8 cellular contexts compared by ENCODE assay signal in the genomic region with DNA sequence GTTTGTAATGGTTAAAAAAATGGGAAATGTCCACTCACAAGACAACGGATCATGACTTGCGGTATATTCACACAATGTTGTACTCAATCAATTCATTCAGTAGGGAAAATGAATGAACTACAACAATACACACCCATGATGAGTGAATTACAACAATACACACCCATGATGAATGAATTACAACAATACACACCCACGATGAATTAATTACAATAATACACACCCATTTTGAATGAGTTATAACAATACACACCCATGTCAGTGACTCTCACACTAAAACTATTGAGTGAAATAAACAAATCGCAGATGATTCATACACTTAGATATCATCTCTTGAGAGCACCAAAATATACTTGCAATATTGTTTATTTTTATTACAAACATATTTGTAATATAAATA.
"Had no signal": no experiment of that assay in that cellular context is flagged by ENCODE, and none has a peak within 500 bp of the region (broad histone marks: within the 10 kb centered on the region; RNA-seq: fewer than 3 reads in every experiment).

No MANE protein-coding gene starts in this region.

- H3K4me3 Mint-ChIP-seq: IgD-negative memory B cell had no signal

- H3K9ac ChIP-seq: GM23248 had no signal

- DNase-seq: GM23248, GOT3, H7, KBM-7 had no signal

- ATAC-seq: HepG2 had no signal

- H3K4me1 ChIP-seq: HAP-1 had no signal

- H3K27ac ChIP-seq: GM23248, HL-60 had no signal

- H3K9me3 ChIP-seq: HAP-1 had no signal

- H2AFZ ChIP-seq: GM23248 had no signal

- H3K36me3 Mint-ChIP-seq: IgD-negative memory B cell had no signal

- H3K36me3 ChIP-seq: HAP-1 had no signal

- H3K27ac Mint-ChIP-seq: IgD-negative memory B cell had no signal

- H3K4me3 ChIP-seq: GM23248, HAP-1 had no signal
